ENCODE assay signal across 8 cellular contexts in genomic region chr12:51951199-51951842, GRCh38. TPM values are rescaled to one million over a fixed set of nuclear protein-coding genes. Genes with fewer than 3 reads are reported as not detected.
A peak's percentile ranks its signal among the peaks of the same experiment; 100 is the strongest.
DNase-seq lines count a peak whose midpoint lies in the region; ATAC-seq and TF ChIP-seq lines count a peak whose summit lies in the region.

Gene ACVR1B (plus strand): TSS chr12:51951699. CDS start chr12:51951744, 45 bp downstream.

- CTCF ChIA-PET in CD8-positive, alpha-beta T cell (lab: Charles Lee), result interaction anchor here (1.3 to 2.6 kb wide), 4 partner anchors 27 to 74 kb away, joined by 3 to 9 read pairs (median 4); no protein-coding TSS in a partner anchor
- CTCF ChIA-PET in PC-3 (lab: Charles Lee), result no interaction called here

- peak within 1 kb of the TSS; percentile 93 for H3K4me3 ChIP-seq in CD8-positive, alpha-beta T cell (ENCODE audit: low read depth, low read length)
- H3K4me3 ChIP-seq in Jurkat, Clone E6-1 (ENCODE audit: low read length), result peak within 1 kb of the TSS; percentile 86
- H3K4me3 ChIP-seq in PC-3 (ENCODE audit: low read length) (peak within 1 kb of the TSS; percentile 98), mucosa of rectum (ENCODE audit: low read length in 2 of 2) (peak within 1 kb of the TSS; percentile 79 to 91)

- peaks cover 4% of the 10 kb centered on the region for H3K36me3 Mint-ChIP-seq in CD8-positive, alpha-beta T cell

- H3K36me3 ChIP-seq in CD8-positive, alpha-beta T cell (ENCODE audit: insufficient read depth, low read length), result no peaks in the 10 kb centered on the region
- H3K36me3 ChIP-seq in PC-3 (ENCODE audit: low read depth, low read length) (no peaks in the 10 kb centered on the region), mucosa of rectum (ENCODE audit: control insufficient read depth in 2 of 2, insufficient read depth in 2 of 2, low read length in 2 of 2) (no peaks in the 10 kb centered on the region)

- H3K79me2 ChIP-seq in PC-3 (ENCODE audit: low read length), result peaks cover 46% of the 10 kb centered on the region

- no peak for TF ChIP-seq CTCF in CD8-positive, alpha-beta T cell (IDR thresholded peaks at IDR 0.05)
- TF ChIP-seq CTCF in PC-3 (conservative IDR thresholded peaks at IDR 0.05; ENCODE audit: low read depth, low read length), result no peak

- H3K4me2 ChIP-seq in PC-3 (ENCODE audit: low read length), result peak within 1 kb of the TSS; percentile 98

- no peaks in the 10 kb centered on the region for H3F3A ChIP-seq in PC-3 (ENCODE audit: low read length, unreplicated experiment)

- POLR2A ChIA-PET in CD8-positive, alpha-beta T cell (lab: Charles Lee), result interaction anchor here (0.9 to 1.0 kb wide), 2 partner anchors 19 to 130 kb away, joined by 3 to 4 read pairs; no protein-coding TSS in a partner anchor
- POLR2A ChIA-PET in PC-3 (lab: Charles Lee; ENCODE audit: unreplicated experiment), result no interaction called here

- peak within 1 kb of the TSS; percentile 88 for H2AFZ ChIP-seq in PC-3 (ENCODE audit: low read length)

- no peaks in the 10 kb centered on the region for H4K20me1 ChIP-seq in PC-3 (ENCODE audit: low read length)

- H3K27me3 ChIP-seq in CD8-positive, alpha-beta T cell (ENCODE audit: insufficient read depth, low read length), result no peaks in the 10 kb centered on the region
- H3K27me3 ChIP-seq in PC-3 (ENCODE audit: low read length), result no peaks in the 10 kb centered on the region
- no peaks in the 10 kb centered on the region for H3K27me3 ChIP-seq in mucosa of rectum (ENCODE audit: control insufficient read depth in 2 of 2, insufficient read depth in 2 of 2, low read length in 2 of 2)

- H3K4me3 Mint-ChIP-seq in CD8-positive, alpha-beta T cell, result peak within 1 kb of the TSS; percentile 98

- peak within 1 kb of the TSS; percentile 69 for H3K27ac ChIP-seq in CD8-positive, alpha-beta T cell (ENCODE audit: low read depth, low read length)
- H3K27ac ChIP-seq in PC-3 (ENCODE audit: low read length), result no peak within 1 kb of the TSS
- H3K27ac ChIP-seq in mucosa of rectum (ENCODE audit: low read depth in 2 of 2, low read length in 2 of 2), result peak within 1 kb of the TSS; percentile 83 to 92

- H3K9ac ChIP-seq in PC-3 (ENCODE audit: low read length), result peak within 1 kb of the TSS; percentile 91
- H3K9ac ChIP-seq in mucosa of rectum (ENCODE audit: low read depth in 1 of 2, low read length in 2 of 2), result peak within 1 kb of the TSS; percentile 96 to 97

- intact Hi-C loops in CD8-positive, alpha-beta T cell (cut with DNase I, micrococcal nuclease), result loop anchor here (1.0 to 10.0 kb wide), 7 partner anchors 29 to 1667 kb away; partner anchors contain the start of genes EIF4B (in 2 of the 2), CSAD (in 1 of the 2), LIMA1 (in 1 of the 2) and TAMALIN (in 1 of the 2)
- intact Hi-C loops in PC-3 (cut with micrococcal nuclease), result no loop called here

- no TSS peak for BruUV-seq in PC-3 (replicated peaks; lab: Mats Ljungman, UMichigan)

- H3K9me2 ChIP-seq in PC-3 (replicated peaks; ENCODE audit: low read length), result no peaks in the 10 kb centered on the region

- H3K9me3 ChIP-seq in CD8-positive, alpha-beta T cell (ENCODE audit: low read length), result no peaks in the 10 kb centered on the region
- no peaks in the 10 kb centered on the region for H3K9me3 ChIP-seq in PC-3 (ENCODE audit: low read length)
- H3K9me3 ChIP-seq in mucosa of rectum (ENCODE audit: control insufficient read depth in 2 of 2, low read length in 2 of 2), result no peaks in the 10 kb centered on the region

- DNase-seq in CD8-positive, alpha-beta T cell, result peak; percentile 84 to 92 (median 87)
- peak; percentile 81 for DNase-seq in Jurkat, Clone E6-1 (ENCODE audit: low read depth, low spot score)
- DNase-seq in PC-3 (peak; percentile 86), erythroblast (lab: John Stamatoyannopoulos, UW) (peak; percentile 93 to 95)
- peak; percentile 92 for DNase-seq in activated T-cell treated with anti-CD3 and anti-CD28 coated beads, Interleukin-2, amount 50 U/mL, for 1 hour
- peak; percentile 85 for DNase-seq in stimulated activated CD8-positive, alpha-beta memory T cell treated with anti-CD3 and anti-CD28 coated beads, Interleukin-4, amount 100 ng/mL, for 24 hours (ENCODE audit: low read depth)

- H3K9me3 Mint-ChIP-seq in CD8-positive, alpha-beta T cell, result no peaks in the 10 kb centered on the region

- H3K4me1 ChIP-seq in CD8-positive, alpha-beta T cell (ENCODE audit: insufficient read depth, low read length), result peaks cover 38% of the 10 kb centered on the region
- H3K4me1 ChIP-seq in PC-3 (ENCODE audit: insufficient read depth, low read length), result peaks cover 35% of the 10 kb centered on the region
- peaks cover 22% of the 10 kb centered on the region in 2 donors for H3K4me1 ChIP-seq in mucosa of rectum (ENCODE audit: control insufficient read depth in 2 of 2, insufficient read depth in 2 of 2, low read length in 2 of 2)

- no peaks in the 10 kb centered on the region for H3K27me3 Mint-ChIP-seq in CD8-positive, alpha-beta T cell (ENCODE audit: low read depth)

- peaks cover 42% of the 10 kb centered on the region for H3K4me1 Mint-ChIP-seq in CD8-positive, alpha-beta T cell (ENCODE audit: low read depth)

- no peak for TF ChIP-seq POLR2A in erythroblast (IDR thresholded peaks at IDR 0.05; ENCODE audit: low read length)

- peak; percentile 95 for ATAC-seq in CD8-positive, alpha-beta T cell
- ATAC-seq in GM21515 (IDR thresholded peaks at IDR 0.05; ENCODE audit: unreplicated experiment) (peak; percentile 86), PC-3 (peak; percentile 92)

- peak within 1 kb of the TSS; percentile 91 for H3K27ac Mint-ChIP-seq in CD8-positive, alpha-beta T cell

RNA-seq across cellular contexts. Expression of gene ACVR1B, which starts in this region (rescaled TPM):
- 10 to 100 TPM; 12.0 to 13.7 TPM for total RNA-seq in CD8-positive, alpha-beta T cell
- polyA plus RNA-seq in Jurkat, Clone E6-1 (2012; ENCODE audit: insufficient read depth, insufficient read length), result 16.4 TPM
- total RNA-seq in PC-3 (2014; rRNA removed), result 9.8 and 11.5 TPM in 2 replicates
